Comparison of ENCODE assay signal across 15 cellular contexts in genomic region chr6:93407186-93407585, GRCh38. TPM values are rescaled to one million over a fixed set of nuclear protein-coding genes. Genes with fewer than 3 reads are reported as not detected.
DNase-seq lines count a peak whose midpoint lies in the region; ATAC-seq and TF ChIP-seq lines count a peak whose summit lies in the region.
"Had no signal": no experiment of that assay in that cellular context is flagged by ENCODE, and none has a peak within 500 bp of the region (broad histone marks: within the 10 kb centered on the region; RNA-seq: fewer than 3 reads in every experiment).

No MANE protein-coding gene starts in this region.

- no peaks in the 10 kb centered on the region for H3K9me3 ChIP-seq in A673 (ENCODE audit: low read depth, low read length, poor library complexity, severe bottlenecking)
- no peaks in the 10 kb centered on the region for H3K9me3 ChIP-seq in endodermal cell (ENCODE audit: control insufficient read depth, low read length)

- no peaks in the 10 kb centered on the region for H3K36me3 Mint-ChIP-seq in endodermal cell (ENCODE audit: low read depth)
- no peaks in the 10 kb centered on the region for H3K36me3 Mint-ChIP-seq in activated CD4-positive, alpha-beta T cell treated with anti-CD3 and anti-CD28 coated beads for 36 hours (ENCODE audit: low read depth)
- H3K36me3 Mint-ChIP-seq: activated naive CD4-positive, alpha-beta T cell treated with anti-CD3 and anti-CD28 coated beads, Interleukin-2, amount 50 U/mL, for 24 hours had no signal

- H3K36me3 ChIP-seq in A673 (ENCODE audit: insufficient read depth, low read length, poor library complexity, severe bottlenecking), result peaks cover 4% of the 10 kb centered on the region
- no peaks in the 10 kb centered on the region for H3K36me3 ChIP-seq in endodermal cell (ENCODE audit: control insufficient read depth, insufficient read depth, low read length)

- no TSS peak for BruUV-seq in A673 (replicated peaks; lab: Mats Ljungman, UMichigan)

- peaks cover 12% of the 10 kb centered on the region for H3K4me1 Mint-ChIP-seq in endodermal cell
- no peaks in the 10 kb centered on the region for H3K4me1 Mint-ChIP-seq in activated CD4-positive, alpha-beta T cell treated with anti-CD3 and anti-CD28 coated beads for 36 hours
- H3K4me1 Mint-ChIP-seq: activated naive CD4-positive, alpha-beta T cell treated with anti-CD3 and anti-CD28 coated beads, Interleukin-2, amount 50 U/mL, for 24 hours had no signal

- TF ChIP-seq CTCF in A673 (conservative IDR thresholded peaks at IDR 0.05; ENCODE audit: low read depth, low read length) (no peak), endodermal cell (conservative IDR thresholded peaks at IDR 0.05) (no peak)

- POLR2A ChIA-PET in A673 (lab: Charles Lee; ENCODE audit: low non-redundant PET), result no interaction called here
- POLR2A ChIA-PET in activated CD4-positive, alpha-beta T cell treated with anti-CD3 and anti-CD28 coated beads for 36 hours (lab: Charles Lee), result no interaction called here

- no peak overlapping the region for H3K27ac Mint-ChIP-seq in endodermal cell
- H3K27ac Mint-ChIP-seq in activated CD4-positive, alpha-beta T cell treated with anti-CD3 and anti-CD28 coated beads for 36 hours, result no peak overlapping the region
- H3K27ac Mint-ChIP-seq: activated naive CD4-positive, alpha-beta T cell treated with anti-CD3 and anti-CD28 coated beads, Interleukin-2, amount 50 U/mL, for 24 hours had no signal

- H3K27me3 ChIP-seq in A673 (replicated peaks; ENCODE audit: insufficient read depth, low read depth, low read length, poor library complexity) (no peaks in the 10 kb centered on the region), endodermal cell (ENCODE audit: control insufficient read depth, insufficient read depth, low read length, poor library complexity, severe bottlenecking) (no peaks in the 10 kb centered on the region)

- DNase-seq in A673 (ENCODE audit: low spot score) (peak; percentile 90), NCI-H1105 treated with DMSO at 0.1 percent for 48 hours (lab: John Stamatoyannopoulos, UW) (peak; percentile 99), OCI-M1 (lab: John Stamatoyannopoulos, UW) (peak; percentile 36), fibroblast of the conjunctiva (ENCODE audit: low read depth) (peak; percentile 46), endodermal cell (no peak), cerebellum (ENCODE audit: low spot score) (no peak)
- DNase-seq in activated CD4-positive, CD25-positive, alpha-beta regulatory T cell (lab: John Stamatoyannopoulos, UW), result no peak
- no peak for DNase-seq in activated CD4-positive, alpha-beta T cell treated with anti-CD3 and anti-CD28 coated beads for 36 hours
- DNase-seq: DND-41; head of caudate nucleus; MV-4-11; nucleus accumbens; stimulated activated CD4-positive, alpha-beta T cell treated with anti-CD3 and anti-CD28 coated beads, Interleukin-1b, Interleukin-23, amount 100 ng/mL, for 48 hours; T-helper 9 cell had no signal

- no peak overlapping the region for H3K4me3 Mint-ChIP-seq in endodermal cell
- H3K4me3 Mint-ChIP-seq in activated CD4-positive, alpha-beta T cell treated with anti-CD3 and anti-CD28 coated beads for 36 hours, result no peak overlapping the region
- H3K4me3 Mint-ChIP-seq: activated naive CD4-positive, alpha-beta T cell treated with anti-CD3 and anti-CD28 coated beads, Interleukin-2, amount 50 U/mL, for 24 hours had no signal

- CTCF ChIA-PET in A673 (lab: Charles Lee), result no interaction called here
- CTCF ChIA-PET in activated CD4-positive, alpha-beta T cell treated with anti-CD3 and anti-CD28 coated beads for 36 hours (lab: Charles Lee), result no interaction called here

- H3K4me1 ChIP-seq in A673 (ENCODE audit: insufficient read depth, low read length, poor library complexity, severe bottlenecking) (peaks cover 27% of the 10 kb centered on the region), endodermal cell (ENCODE audit: control insufficient read depth, insufficient read depth, low read length) (no peaks in the 10 kb centered on the region)

- no peak overlapping the region for H3K4me3 ChIP-seq in A673 (ENCODE audit: low read depth, low read length, poor library complexity, severe bottlenecking)
- H3K4me3 ChIP-seq in endodermal cell (ENCODE audit: low read length), result no peak overlapping the region

- H3K9ac ChIP-seq in endodermal cell (ENCODE audit: extremely low read depth, low read length, poor library complexity, severe bottlenecking), result no peak overlapping the region

- no peaks in the 10 kb centered on the region for H3K27me3 Mint-ChIP-seq in endodermal cell (ENCODE audit: insufficient read depth)
- H3K27me3 Mint-ChIP-seq in activated CD4-positive, alpha-beta T cell treated with anti-CD3 and anti-CD28 coated beads for 36 hours, result no peaks in the 10 kb centered on the region
- H3K27me3 Mint-ChIP-seq: activated naive CD4-positive, alpha-beta T cell treated with anti-CD3 and anti-CD28 coated beads, Interleukin-2, amount 50 U/mL, for 24 hours had no signal

- H3K27ac ChIP-seq in A673 (ENCODE audit: low read depth, low read length, poor library complexity, severe bottlenecking) (no peak overlapping the region), endodermal cell (ENCODE audit: low read depth, low read length) (no peak overlapping the region)

- ATAC-seq in activated CD4-positive, alpha-beta T cell treated with anti-CD3 and anti-CD28 coated beads for 36 hours, result no peak

- H3K9me3 Mint-ChIP-seq in endodermal cell, result no peaks in the 10 kb centered on the region
- H3K9me3 Mint-ChIP-seq in activated CD4-positive, alpha-beta T cell treated with anti-CD3 and anti-CD28 coated beads for 36 hours (ENCODE audit: low read depth), result no peaks in the 10 kb centered on the region
- H3K9me3 Mint-ChIP-seq: activated naive CD4-positive, alpha-beta T cell treated with anti-CD3 and anti-CD28 coated beads, Interleukin-2, amount 50 U/mL, for 24 hours had no signal

- 100% methylated on average over 1 of the region's 1 CpG; no CpG with 5 or more reads in 1 of the 2 experiments for WGBS in endodermal cell (ENCODE audit: insufficient coverage in 1 of 2, insufficient read length in 1 of 2), 2 experiments

- intact Hi-C loops in A673 (cut with micrococcal nuclease; ENCODE audit: unreplicated experiment), result no loop called here
- intact Hi-C loops in activated CD4-positive, alpha-beta T cell treated with anti-CD3 and anti-CD28 coated beads for 36 hours (cut with DNase I, micrococcal nuclease), result no loop called here

RNA-seq across cellular contexts. Expression of gene EPHA7, which starts 12.2 kb away (rescaled TPM):
- total RNA-seq in A673 (2021) (8.4 and 10.7 TPM in 2 replicates), endodermal cell (1 to 10 TPM; 2.5 to 5.5 TPM), cerebellum (167 TPM)
- 84.7 TPM for polyA plus RNA-seq in endodermal cell (2013, experiment 1 of 2)
- 79.2 TPM for polyA plus RNA-seq in endodermal cell (2013, experiment 2 of 2)
- not detected for total RNA-seq in activated CD4-positive, alpha-beta T cell treated with anti-CD3 and anti-CD28 coated beads for 36 hours

Comparison
In these comparisons a context has a peak if more than half of its experiments do, and no peak if none do; other contexts are left out.
1. DNase-seq: peak in A673 (single experiment), NCI-H1105 treated with DMSO at 0.1 percent for 48 hours (single experiment), OCI-M1 (single experiment) and fibroblast of the conjunctiva (single experiment); none in endodermal cell (single experiment), cerebellum (single experiment), activated CD4-positive, CD25-positive, alpha-beta regulatory T cell (0 of 4) and activated CD4-positive, alpha-beta T cell treated with anti-CD3 and anti-CD28 coated beads for 36 hours (single experiment).
2. RNA of gene EPHA7, which starts 12.2 kb away (total RNA-seq): 167 TPM in cerebellum (single experiment); 8.4 to 10.7 TPM in A673, 2.5 to 5.5 TPM in endodermal cell and not detected in activated CD4-positive, alpha-beta T cell treated with anti-CD3 and anti-CD28 coated beads for 36 hours; every median in the first group is over 10 times any median in the second.